Comparison of ENCODE assay signal across 21 cellular contexts in genomic region chr3:18585019-18585968, GRCh38.
"Had no signal": no experiment of that assay in that cellular context is flagged by ENCODE, and none has a peak within 500 bp of the region (broad histone marks: within the 10 kb centered on the region; RNA-seq: fewer than 3 reads in every experiment).

No MANE protein-coding gene starts in this region.

- DNase-seq: dermis blood vessel endothelial cell; endodermal cell; erythroblast; foreskin melanocyte; heart left ventricle; hippocampal formation; mammary epithelial cell; natural killer cell; posterior cingulate gyrus; spleen; stimulated activated CD4-positive, alpha-beta T cell treated with anti-CD3 and anti-CD28 coated beads, Interleukin-15, amount 100 ng/mL, for 24 hours; stimulated activated CD4-positive, alpha-beta T cell treated with anti-CD3 and anti-CD28 coated beads, Interleukin-1b, Interleukin-23, amount 100 ng/mL, for 48 hours; stimulated activated CD4-positive, alpha-beta T cell treated with anti-CD3 and anti-CD28 coated beads, Interleukin-4, amount 100 ng/mL, for 24 hours; testis; upper lobe of right lung had no signal

- H3K9me3 ChIP-seq: testis, tibial nerve, upper lobe of right lung, vagina had no signal

- H3K4me3 Mint-ChIP-seq: endodermal cell; natural killer cell; neural crest cell; stimulated activated memory B cell treated with anti-CD40 and anti-IgM and Interleukin-4, amounts not matched to agents 10 μg/mL and 1 μg/mL and 100 μg/mL, for 72 hours; stimulated activated naive CD8-positive, alpha-beta T cell treated with anti-CD3 and anti-CD28 coated beads, Interleukin-15, Interleukin-2, amounts not matched to agents 100 ng/mL and 50 ng/mL, for 24 hours had no signal

- H3K27me3 ChIP-seq: heart left ventricle, spleen, testis, tibial nerve, upper lobe of right lung, vagina had no signal

- H3K36me3 Mint-ChIP-seq: stimulated activated memory B cell treated with anti-CD40 and anti-IgM and Interleukin-4, amounts not matched to agents 10 μg/mL and 1 μg/mL and 100 μg/mL, for 72 hours had no signal

- H3K36me3 ChIP-seq: heart left ventricle, spleen, tibial nerve, upper lobe of right lung, vagina had no signal

- ATAC-seq: heart left ventricle; natural killer cell; sciatic nerve; stimulated activated memory B cell treated with anti-CD40 and anti-IgM and Interleukin-4, amounts not matched to agents 10 μg/mL and 1 μg/mL and 100 μg/mL, for 72 hours; upper lobe of right lung had no signal

- H3K27ac ChIP-seq: heart left ventricle, spleen, testis, tibial nerve, upper lobe of right lung, vagina had no signal

- H3K4me3 ChIP-seq: heart left ventricle, spleen, testis, tibial nerve, upper lobe of right lung, vagina had no signal

- H3K27ac Mint-ChIP-seq: endodermal cell; natural killer cell; stimulated activated memory B cell treated with anti-CD40 and anti-IgM and Interleukin-4, amounts not matched to agents 10 μg/mL and 1 μg/mL and 100 μg/mL, for 72 hours; stimulated activated naive CD8-positive, alpha-beta T cell treated with anti-CD3 and anti-CD28 coated beads, Interleukin-15, Interleukin-2, amounts not matched to agents 100 ng/mL and 50 ng/mL, for 24 hours had no signal

- H3K4me1 Mint-ChIP-seq: endodermal cell; natural killer cell; stimulated activated memory B cell treated with anti-CD40 and anti-IgM and Interleukin-4, amounts not matched to agents 10 μg/mL and 1 μg/mL and 100 μg/mL, for 72 hours had no signal

- H3K4me1 ChIP-seq: heart left ventricle, testis, tibial nerve, upper lobe of right lung, vagina had no signal

- H3K27me3 Mint-ChIP-seq: stimulated activated naive CD8-positive, alpha-beta T cell treated with anti-CD3 and anti-CD28 coated beads, Interleukin-15, Interleukin-2, amounts not matched to agents 100 ng/mL and 50 ng/mL, for 24 hours had no signal
